ENCODE assay signal across 17 cellular contexts in the genomic region with DNA sequence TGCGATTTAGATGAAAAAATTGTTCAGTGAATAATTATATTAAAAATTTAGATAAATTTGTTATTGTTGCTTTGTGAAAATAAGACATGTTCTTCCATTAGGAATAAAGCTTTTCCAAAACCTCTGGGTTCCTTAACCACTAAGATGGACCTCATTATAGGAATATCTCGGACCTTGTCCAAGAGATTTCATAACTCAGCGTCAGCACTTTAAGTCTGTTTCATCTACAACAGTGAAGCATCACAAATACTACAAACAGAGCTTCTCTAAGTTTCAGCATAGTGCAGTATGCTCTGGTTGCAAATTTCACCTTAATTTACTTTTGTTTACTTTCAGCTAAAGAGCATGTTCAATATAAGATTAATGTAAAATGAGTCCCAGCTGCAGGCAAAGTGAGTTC.
DNase-seq lines count a peak whose midpoint lies in the region; ATAC-seq and TF ChIP-seq lines count a peak whose summit lies in the region.
"Had no signal": no experiment of that assay in that cellular context is flagged by ENCODE, and none has a peak within 500 bp of the region (broad histone marks: within the 10 kb centered on the region; RNA-seq: fewer than 3 reads in every experiment).

No MANE protein-coding gene starts in this region.

- H3K4me3 ChIP-seq in foreskin fibroblast (ENCODE audit: low read depth in 1 of 2, low read length in 2 of 2), result no peak overlapping the region
- H3K4me3 ChIP-seq: heart left ventricle, lung, pancreas had no signal

- ATAC-seq in HG03139 (IDR thresholded peaks at IDR 0.05; ENCODE audit: unreplicated experiment), result no peak
- ATAC-seq in HG03175 (IDR thresholded peaks at IDR 0.05; ENCODE audit: unreplicated experiment), result no peak
- ATAC-seq: esophagus mucosa, heart left ventricle, pancreas had no signal

- no peak for TF ChIP-seq CTCF in foreskin fibroblast (IDR thresholded peaks at IDR 0.05; ENCODE audit: low read depth, low read length)

- DNase-seq in activated CD4-positive, alpha-beta T cell treated with anti-CD3 and anti-CD28 coated beads, Interleukin-2, amount 10 ng/mL, durations not matched to agents 7 days and 5 days, result no peak
- no peak for DNase-seq in activated CD4-positive, alpha-beta T cell treated with anti-CD3 and anti-CD28 coated beads for 48 hours
- peak; percentile 44 for DNase-seq in EH (ENCODE audit: low read depth)
- DNase-seq in foreskin fibroblast, result peak; percentile 24 to 68
- DNase-seq in midbrain (lab: John Stamatoyannopoulos, UW), result no peak
- DNase-seq: ACHN; HCEC 1CT; heart left ventricle; KBM-7; NCI-H1930; pancreas; stimulated activated CD4-positive, alpha-beta T cell treated with anti-CD3 and anti-CD28 coated beads, Interleukin-1b, Interleukin-23, amount 100 ng/mL, for 48 hours had no signal

- H3K4me3 Mint-ChIP-seq in activated CD4-positive, alpha-beta T cell treated with anti-CD3 and anti-CD28 coated beads, Interleukin-2, amount 10 ng/mL, durations not matched to agents 7 days and 5 days, result peak overlapping the region; percentile 64
- H3K4me3 Mint-ChIP-seq in activated naive CD8-positive, alpha-beta T cell, result peak overlapping the region; percentile 81

- H3K36me3 Mint-ChIP-seq in activated CD4-positive, alpha-beta T cell treated with anti-CD3 and anti-CD28 coated beads, Interleukin-2, amount 10 ng/mL, durations not matched to agents 7 days and 5 days (ENCODE audit: low read depth), result peaks cover 39% of the 10 kb centered on the region
- H3K36me3 Mint-ChIP-seq in activated naive CD8-positive, alpha-beta T cell, result peaks cover 26% of the 10 kb centered on the region

- peaks cover 15% of the 10 kb centered on the region for H3K9me3 Mint-ChIP-seq in activated CD4-positive, alpha-beta T cell treated with anti-CD3 and anti-CD28 coated beads, Interleukin-2, amount 10 ng/mL, durations not matched to agents 7 days and 5 days
- H3K9me3 Mint-ChIP-seq in activated naive CD8-positive, alpha-beta T cell (ENCODE audit: low read depth), result peaks cover 7% of the 10 kb centered on the region

- peaks cover 54% of the 10 kb centered on the region for H3K4me1 Mint-ChIP-seq in activated CD4-positive, alpha-beta T cell treated with anti-CD3 and anti-CD28 coated beads, Interleukin-2, amount 10 ng/mL, durations not matched to agents 7 days and 5 days
- H3K4me1 Mint-ChIP-seq in activated naive CD8-positive, alpha-beta T cell (ENCODE audit: low read depth), result peaks cover 66% of the 10 kb centered on the region

- CTCF ChIA-PET in activated CD4-positive, alpha-beta T cell treated with anti-CD3 and anti-CD28 coated beads, Interleukin-2, amount 10 ng/mL, durations not matched to agents 7 days and 5 days (lab: Charles Lee), result interaction anchor here (0.7 to 2.9 kb wide), 9 partner anchors 9 to 327 kb away, joined by 3 to 9 read pairs (median 4); partner anchors contain the start of gene ITGA4

- H3K27me3 Mint-ChIP-seq in activated CD4-positive, alpha-beta T cell treated with anti-CD3 and anti-CD28 coated beads, Interleukin-2, amount 10 ng/mL, durations not matched to agents 7 days and 5 days, result no peaks in the 10 kb centered on the region
- no peaks in the 10 kb centered on the region for H3K27me3 Mint-ChIP-seq in activated naive CD8-positive, alpha-beta T cell

- POLR2A ChIA-PET in activated CD4-positive, alpha-beta T cell treated with anti-CD3 and anti-CD28 coated beads, Interleukin-2, amount 10 ng/mL, durations not matched to agents 7 days and 5 days (lab: Charles Lee), result interaction anchor here (0.5 kb wide), 1 partner anchor 24 kb away, joined by 3 read pairs; no protein-coding TSS in a partner anchor

- H3K27ac Mint-ChIP-seq in activated CD4-positive, alpha-beta T cell treated with anti-CD3 and anti-CD28 coated beads, Interleukin-2, amount 10 ng/mL, durations not matched to agents 7 days and 5 days, result peak overlapping the region; percentile 90
- peak overlapping the region; percentile 93 for H3K27ac Mint-ChIP-seq in activated naive CD8-positive, alpha-beta T cell

Comparison
In these comparisons a context has a peak if more than half of its experiments do, and no peak if none do; other contexts are left out.
1. DNase-seq: peak in EH (single experiment) and foreskin fibroblast (2 of 2); none in activated CD4-positive, alpha-beta T cell treated with anti-CD3 and anti-CD28 coated beads, Interleukin-2, amount 10 ng/mL, durations not matched to agents 7 days and 5 days (single experiment), activated CD4-positive, alpha-beta T cell treated with anti-CD3 and anti-CD28 coated beads for 48 hours (single experiment) and midbrain (single experiment).